8 cellular contexts compared by ENCODE assay signal in genomic region chr12:111435661-111436201, GRCh38. TPM values are rescaled to one million over a fixed set of nuclear protein-coding genes. Genes with fewer than 3 reads are reported as not detected.
DNase-seq lines count a peak whose midpoint lies in the region; ATAC-seq and TF ChIP-seq lines count a peak whose summit lies in the region.
"Had no signal": no experiment of that assay in that cellular context is flagged by ENCODE, and none has a peak within 500 bp of the region (broad histone marks: within the 10 kb centered on the region; RNA-seq: fewer than 3 reads in every experiment).

No MANE protein-coding gene starts in this region.

- H3K9me3 ChIP-seq in OCI-LY3 (ENCODE audit: insufficient read depth, low read length) = no peaks in the 10 kb centered on the region
- no peaks in the 10 kb centered on the region for H3K9me3 ChIP-seq in effector memory CD4-positive, alpha-beta T cell (ENCODE audit: control insufficient read depth, low read length)
- no peaks in the 10 kb centered on the region for H3K9me3 ChIP-seq in skeletal muscle satellite cell (replicated peaks; ENCODE audit: low read length)
- H3K9me3 ChIP-seq in left lung = no peaks in the 10 kb centered on the region

- H3K27me3 ChIP-seq in OCI-LY3 (ENCODE audit: low read depth, low read length) (peaks cover 33% of the 10 kb centered on the region), skeletal muscle satellite cell (ENCODE audit: control insufficient read depth, insufficient read depth, low read length) (no peaks in the 10 kb centered on the region), left lung (no peaks in the 10 kb centered on the region)
- no peaks in the 10 kb centered on the region for H3K27me3 ChIP-seq in effector memory CD4-positive, alpha-beta T cell (replicated peaks; ENCODE audit: control insufficient read depth, insufficient read depth, low read length, poor library complexity, severe bottlenecking)

- H3K4me3 ChIP-seq in OCI-LY3 (ENCODE audit: low read length) (peak overlapping the region; percentile 65; the same call in 1 of the 2 replicates), skeletal muscle satellite cell (ENCODE audit: low read length) (peak overlapping the region; percentile 28), left lung (no peak overlapping the region)
- H3K4me3 ChIP-seq in effector memory CD4-positive, alpha-beta T cell (ENCODE audit: insufficient read depth, low read depth, low read length, poor library complexity, severe bottlenecking) = peak overlapping the region; percentile 32

- no peak overlapping the region for H3K27ac ChIP-seq in OCI-LY3 (ENCODE audit: low read length)
- peak overlapping the region; percentile 100 for H3K27ac ChIP-seq in effector memory CD4-positive, alpha-beta T cell (ENCODE audit: insufficient read depth, low read length, poor library complexity, severe bottlenecking)
- peak overlapping the region in 1 of 2 donors; percentile 64 for H3K27ac ChIP-seq in left lung

- TF ChIP-seq CTCF in OCI-LY3 (IDR thresholded peaks at IDR 0.05; ENCODE audit: low read depth, low read length) = no peak
- TF ChIP-seq CTCF in left lung (IDR thresholded peaks at IDR 0.05) = no peak

- no peak overlapping the region for H2AFZ ChIP-seq in OCI-LY3 (ENCODE audit: low read depth, low read length)

- peaks cover 32% of the 10 kb centered on the region for H3K79me2 ChIP-seq in OCI-LY3 (ENCODE audit: low read length)

- peaks cover 94% of the 10 kb centered on the region for H4K20me1 ChIP-seq in OCI-LY3 (ENCODE audit: insufficient read depth, low read length)

- H3K36me3 ChIP-seq in OCI-LY3 (replicated peaks; ENCODE audit: low read depth, low read length) = peaks cover 12% of the 10 kb centered on the region
- H3K36me3 ChIP-seq in effector memory CD4-positive, alpha-beta T cell (ENCODE audit: control insufficient read depth, insufficient read depth, low read length) = no peaks in the 10 kb centered on the region
- H3K36me3 ChIP-seq in skeletal muscle satellite cell (ENCODE audit: insufficient read depth, low read length) = peaks cover 41% of the 10 kb centered on the region
- H3K36me3 ChIP-seq in left lung = peaks cover 0 to 10% of the 10 kb centered on the region in 2 donors

- peak; percentile 35 for DNase-seq in ELR (ENCODE audit: low read depth)
- DNase-seq in effector memory CD4-positive, alpha-beta T cell = peak in 1 of 3 donors; percentile 36
- DNase-seq in COLO829 (ENCODE audit: low spot score) = no peak
- DNase-seq in left lung = no peak
- DNase-seq: NCI-H69 had no signal

- intact Hi-C loops in left lung (cut with DNase I) = no loop called here

- ATAC-seq in HG03378 (IDR thresholded peaks at IDR 0.05; ENCODE audit: unreplicated experiment) (no peak), left lung (no peak)

- H3K9ac ChIP-seq in OCI-LY3 (ENCODE audit: low read length) (peak overlapping the region; percentile 7; the same call in 1 of the 2 replicates), skeletal muscle satellite cell (ENCODE audit: low read depth, low read length) (peak overlapping the region; percentile 25)

- peak overlapping the region; percentile 97 for H3K4me2 ChIP-seq in OCI-LY3 (ENCODE audit: low read length)
- peak overlapping the region; percentile 69 for H3K4me2 ChIP-seq in skeletal muscle satellite cell (ENCODE audit: low read length)

- H3K4me1 ChIP-seq in OCI-LY3 (ENCODE audit: low read length) (peaks cover 39% of the 10 kb centered on the region), skeletal muscle satellite cell (ENCODE audit: control insufficient read depth, insufficient read depth, low read length) (peaks cover 79% of the 10 kb centered on the region), left lung (peaks cover 37 to 100% of the 10 kb centered on the region in 2 donors)
- peaks cover 89% of the 10 kb centered on the region for H3K4me1 ChIP-seq in effector memory CD4-positive, alpha-beta T cell (ENCODE audit: control insufficient read depth, insufficient read depth, low read length, poor library complexity, severe bottlenecking)

RNA-seq across cellular contexts. Expression of gene SH2B3, which starts 30.0 kb away (rescaled TPM):
- 62.6 and 84.1 TPM in 2 replicates for total RNA-seq in skeletal muscle satellite cell (2012; rRNA removed)
- total RNA-seq in left lung = 10 to 100 TPM; 26.9 to 42.0 TPM

Comparison
In these comparisons a context has a peak if more than half of its experiments do, and no peak if none do; other contexts are left out.
1. H3K4me3 ChIP-seq: peak in OCI-LY3 (single experiment), effector memory CD4-positive, alpha-beta T cell (single experiment) and skeletal muscle satellite cell (single experiment); none in left lung (0 of 2).